In the genomic region with DNA sequence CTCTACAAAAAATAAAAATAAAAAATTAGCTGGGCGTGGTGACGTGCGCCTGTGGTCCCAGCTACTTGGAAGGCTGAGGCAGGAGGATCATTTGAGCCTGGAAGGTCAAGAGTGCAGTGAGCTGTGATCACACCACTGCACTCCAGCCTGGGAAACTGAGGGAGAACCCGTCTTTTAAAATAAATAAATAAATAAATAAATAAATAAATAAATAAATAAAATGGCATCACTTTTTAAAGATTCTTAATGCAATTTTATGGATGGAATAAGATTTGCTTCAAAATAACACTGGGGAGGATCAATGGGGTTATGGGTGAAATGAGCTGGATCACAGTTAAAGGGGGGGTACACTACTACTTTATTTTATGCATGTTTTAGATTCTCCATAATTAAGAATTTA, we compare ENCODE assay signal across 9 cellular contexts.
"Had no signal": no experiment of that assay in that cellular context is flagged by ENCODE, and none has a peak within 500 bp of the region (broad histone marks: within the 10 kb centered on the region; RNA-seq: fewer than 3 reads in every experiment).

No MANE protein-coding gene starts in this region.

- ATAC-seq: HCT116, K562 had no signal

- DNase-seq: GM23248, GOT3, H7, IMR-90, KG1 had no signal

- H3K4me3 ChIP-seq: GM23248, HAP-1, K562 had no signal

- H3K4me1 ChIP-seq: HAP-1 had no signal

- H3K9me3 ChIP-seq: HAP-1 had no signal

- H3K27ac ChIP-seq: GM23248 had no signal

- FAIRE-seq: HTR-8/SVneo, K562 had no signal
